Comparison of ENCODE assay signal across 1 cellular context in the genomic region with DNA sequence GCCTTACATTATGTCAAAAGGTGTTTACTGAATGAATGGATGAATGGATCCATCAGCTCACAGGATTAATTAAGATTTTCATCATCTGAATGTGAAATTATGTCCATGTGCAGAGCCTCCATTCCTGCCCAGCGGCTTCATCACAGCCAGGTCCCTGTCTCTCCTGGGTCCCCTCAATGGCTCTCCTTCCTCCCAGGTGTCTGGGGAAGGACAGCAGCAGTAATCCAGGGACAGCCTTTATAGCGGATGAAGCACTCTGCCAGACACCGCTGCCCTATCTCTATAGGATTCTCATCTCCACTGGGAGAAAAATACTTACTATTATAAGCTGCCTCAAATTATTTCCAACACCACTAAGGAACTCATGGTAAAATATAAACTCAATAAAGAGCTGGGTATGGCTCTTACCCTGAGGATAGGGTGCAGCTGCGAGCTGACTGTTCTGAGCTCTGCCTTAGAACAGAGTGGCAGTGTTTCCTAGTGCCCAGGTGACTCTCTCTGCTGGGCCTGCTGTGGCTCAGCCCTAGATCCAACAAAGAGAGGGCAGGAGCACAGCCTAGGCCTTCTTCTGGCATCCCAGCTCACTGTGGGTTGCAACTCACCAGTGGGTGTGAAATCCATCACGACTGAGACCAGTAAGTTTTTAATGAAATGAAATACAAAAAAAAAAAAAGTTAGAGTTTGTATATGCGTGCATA.
TF ChIP-seq lines count a peak whose summit lies in the region.

No MANE protein-coding gene starts in this region.

TF ChIP-seq in A549, 52 proteins besides CTCF, POLR2A, EP300 and RAD21 (continued from another document):
- TF ChIP-seq NFE2L2 (conservative IDR thresholded peaks at IDR 0.05; ENCODE audit: low read length) = no peak
- TF ChIP-seq, protein P1, sequence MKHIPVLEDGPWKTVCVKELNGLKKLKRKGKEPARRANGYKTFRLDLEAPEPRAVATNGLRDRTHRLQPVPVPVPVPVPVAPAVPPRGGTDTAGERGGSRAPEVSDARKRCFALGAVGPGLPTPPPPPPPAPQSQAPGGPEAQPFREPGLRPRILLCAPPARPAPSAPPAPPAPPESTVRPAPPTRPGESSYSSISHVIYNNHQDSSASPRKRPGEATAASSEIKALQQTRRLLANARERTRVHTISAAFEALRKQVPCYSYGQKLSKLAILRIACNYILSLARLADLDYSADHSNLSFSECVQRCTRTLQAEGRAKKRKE (CRISPR knock-in tag; IDR thresholded peaks at IDR 0.05; ENCODE audit: low read depth) = no peak
